ENCODE assay signal across 22 cellular contexts in the genomic region with DNA sequence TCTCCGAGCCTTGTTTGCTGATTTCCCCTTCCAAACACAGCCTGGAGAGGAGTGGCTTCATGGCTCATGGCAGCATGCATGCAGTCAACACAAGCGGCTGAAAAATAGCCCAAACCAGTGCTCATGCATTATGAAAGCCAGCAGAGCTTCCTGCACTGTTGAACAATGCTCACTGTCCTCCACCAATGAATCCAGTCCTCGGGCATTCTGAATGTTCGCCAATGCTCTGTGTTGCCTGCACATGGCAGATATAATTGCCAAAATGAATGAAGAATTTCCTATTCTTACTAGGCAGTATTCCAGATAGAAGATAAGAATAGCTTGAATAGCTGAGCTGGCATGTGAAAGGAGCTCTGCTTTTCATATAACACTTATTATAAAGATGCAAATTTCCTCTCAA.
A peak's percentile ranks its signal among the peaks of the same experiment; 100 is the strongest.
DNase-seq lines count a peak whose midpoint lies in the region; ATAC-seq and TF ChIP-seq lines count a peak whose summit lies in the region.
"Had no signal": no experiment of that assay in that cellular context is flagged by ENCODE, and none has a peak within 500 bp of the region (broad histone marks: within the 10 kb centered on the region; RNA-seq: fewer than 3 reads in every experiment).

No MANE protein-coding gene starts in this region.

- DNase-seq in AG20443 (ENCODE audit: low spot score) (peak; percentile 9), NCI-H226 (peak; percentile 90), dermis microvascular lymphatic vessel endothelial cell (ENCODE audit: low read depth in 2 of 2) (peak; percentile 47 to 58), left lung (no peak), OCI-M1 (lab: John Stamatoyannopoulos, UW) (no peak), T-helper 1 cell (no peak), chondrocyte (ENCODE audit: low spot score) (no peak)
- DNase-seq: activated CD4-positive, alpha-beta T cell treated with anti-CD3 and anti-CD28 coated beads for 48 hours; activated T-cell treated with anti-CD3 and anti-CD28 coated beads for 4 hours; central memory CD4-positive, alpha-beta T cell; COR-L47; glutamatergic neuron; kidney; NCI-H2107; psoas muscle; stimulated activated CD4-positive, alpha-beta T cell treated with anti-CD3 and anti-CD28 coated beads, Interleukin-15, amount 100 ng/mL, for 24 hours; stimulated activated naive CD8-positive, alpha-beta T cell treated with anti-CD3 and anti-CD28 coated beads, Interleukin-15, amount 100 ng/mL, for 72 hours; T1000 had no signal

- H3K27me3 Mint-ChIP-seq in chondrocyte (ENCODE audit: low read depth), result no peaks in the 10 kb centered on the region
- H3K27me3 Mint-ChIP-seq: activated naive CD4-positive, alpha-beta T cell treated with anti-CD3 and anti-CD28 coated beads, Interleukin-2, amount 50 U/mL, for 24 hours; stimulated activated naive CD8-positive, alpha-beta T cell treated with anti-CD3 and anti-CD28 coated beads, Interleukin-15, amount 100 ng/mL, for 72 hours had no signal

- TF ChIP-seq CTCF in left lung (IDR thresholded peaks at IDR 0.05) (no peak), chondrocyte (IDR thresholded peaks at IDR 0.05) (no peak)

- H3K27ac Mint-ChIP-seq in chondrocyte (ENCODE audit: unreplicated experiment), result no peak overlapping the region
- H3K27ac Mint-ChIP-seq: activated naive CD4-positive, alpha-beta T cell treated with anti-CD3 and anti-CD28 coated beads, Interleukin-2, amount 50 U/mL, for 24 hours; stimulated activated naive CD8-positive, alpha-beta T cell treated with anti-CD3 and anti-CD28 coated beads, Interleukin-15, amount 100 ng/mL, for 72 hours had no signal

- H3K4me3 ChIP-seq in left lung, result no peak overlapping the region
- H3K4me3 ChIP-seq: psoas muscle, vagina had no signal

- H3K36me3 ChIP-seq in left lung, result no peaks in the 10 kb centered on the region
- H3K36me3 ChIP-seq: vagina had no signal

- H3K9me3 Mint-ChIP-seq in chondrocyte (ENCODE audit: low read depth), result peaks cover 2% of the 10 kb centered on the region
- H3K9me3 Mint-ChIP-seq: activated naive CD4-positive, alpha-beta T cell treated with anti-CD3 and anti-CD28 coated beads, Interleukin-2, amount 50 U/mL, for 24 hours; stimulated activated naive CD8-positive, alpha-beta T cell treated with anti-CD3 and anti-CD28 coated beads, Interleukin-15, amount 100 ng/mL, for 72 hours had no signal

- no peaks in the 10 kb centered on the region for H3K36me3 Mint-ChIP-seq in chondrocyte (ENCODE audit: low read depth)
- H3K36me3 Mint-ChIP-seq: activated naive CD4-positive, alpha-beta T cell treated with anti-CD3 and anti-CD28 coated beads, Interleukin-2, amount 50 U/mL, for 24 hours had no signal

- peaks cover 7% of the 10 kb centered on the region for H3K4me1 Mint-ChIP-seq in chondrocyte (ENCODE audit: low read depth)
- H3K4me1 Mint-ChIP-seq: activated naive CD4-positive, alpha-beta T cell treated with anti-CD3 and anti-CD28 coated beads, Interleukin-2, amount 50 U/mL, for 24 hours; stimulated activated naive CD8-positive, alpha-beta T cell treated with anti-CD3 and anti-CD28 coated beads, Interleukin-15, amount 100 ng/mL, for 72 hours had no signal

- H3K27ac ChIP-seq in left lung, result no peak overlapping the region
- H3K27ac ChIP-seq: psoas muscle, RWPE1, vagina had no signal

- H3K4me3 Mint-ChIP-seq in chondrocyte (ENCODE audit: unreplicated experiment), result no peak overlapping the region
- H3K4me3 Mint-ChIP-seq: activated naive CD4-positive, alpha-beta T cell treated with anti-CD3 and anti-CD28 coated beads, Interleukin-2, amount 50 U/mL, for 24 hours; stimulated activated naive CD8-positive, alpha-beta T cell treated with anti-CD3 and anti-CD28 coated beads, Interleukin-15, amount 100 ng/mL, for 72 hours had no signal

- H3K9me3 ChIP-seq in left lung, result no peaks in the 10 kb centered on the region
- H3K9me3 ChIP-seq: psoas muscle, vagina had no signal

- intact Hi-C loops in left lung (cut with DNase I), result no loop called here

- H3K27me3 ChIP-seq in left lung, result no peaks in the 10 kb centered on the region
- H3K27me3 ChIP-seq: vagina had no signal

- peak; percentile 19 for ATAC-seq in left lung
- ATAC-seq in GM18498 (IDR thresholded peaks at IDR 0.05; ENCODE audit: unreplicated experiment), result no peak
- ATAC-seq: psoas muscle; stimulated activated naive CD8-positive, alpha-beta T cell treated with anti-CD3 and anti-CD28 coated beads, Interleukin-15, amount 100 ng/mL, for 72 hours had no signal

- H3K4me1 ChIP-seq in left lung, result no peaks in the 10 kb centered on the region
- H3K4me1 ChIP-seq: psoas muscle, vagina had no signal

Comparison
In these comparisons a context has a peak if more than half of its experiments do, and no peak if none do; other contexts are left out.
1. DNase-seq: peak in AG20443 (single experiment), NCI-H226 (single experiment) and dermis microvascular lymphatic vessel endothelial cell (2 of 2); none in left lung (0 of 2), OCI-M1 (single experiment), T-helper 1 cell (0 of 5) and chondrocyte (single experiment).